16 cellular contexts compared by ENCODE assay signal in the genomic region with DNA sequence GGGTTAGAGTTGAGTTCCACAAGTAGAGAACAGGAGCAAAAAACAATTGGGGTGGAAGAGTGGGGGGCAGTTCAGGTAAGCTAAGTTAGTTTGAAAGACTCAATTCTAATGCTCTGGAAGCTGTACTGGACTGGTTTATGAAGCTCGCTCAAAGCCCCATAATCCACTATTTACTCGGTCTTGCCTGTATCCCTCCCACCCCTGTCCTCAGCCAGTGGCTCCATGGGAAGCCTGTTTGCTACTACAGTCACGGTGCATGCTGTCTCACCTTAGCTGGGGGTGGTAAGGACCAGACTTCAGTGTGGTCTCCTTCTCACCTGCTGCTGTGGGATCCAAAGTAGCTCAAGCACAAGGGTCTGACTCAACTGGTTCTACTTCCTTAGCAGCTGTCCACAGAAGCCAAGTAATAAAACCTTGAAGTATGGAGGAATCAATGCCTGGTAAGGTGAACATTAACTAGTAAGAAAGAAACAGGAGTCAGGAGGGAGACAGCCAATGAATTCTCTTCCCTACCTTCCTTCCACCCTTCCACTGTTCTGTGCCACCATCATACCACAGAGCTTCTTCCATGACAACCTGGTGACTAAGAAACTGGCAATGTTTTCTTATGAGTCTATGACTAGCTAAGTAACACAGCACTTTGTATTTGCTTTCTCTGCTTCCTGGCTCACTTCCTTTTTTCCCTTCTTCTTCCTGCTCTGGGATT.
DNase-seq lines count a peak whose midpoint lies in the region; ATAC-seq and TF ChIP-seq lines count a peak whose summit lies in the region.
"Had no signal": no experiment of that assay in that cellular context is flagged by ENCODE, and none has a peak within 500 bp of the region (broad histone marks: within the 10 kb centered on the region; RNA-seq: fewer than 3 reads in every experiment).

No MANE protein-coding gene starts in this region.

- H3K27ac ChIP-seq in IMR-90 (ENCODE audit: insufficient read depth, low read length) (no peak overlapping the region), mammary epithelial cell (ENCODE audit: insufficient read depth, low read depth, low read length) (no peak overlapping the region), vagina (no peak overlapping the region)
- H3K27ac ChIP-seq: gastrocnemius medialis, HL-60 had no signal

- H2AK5ac ChIP-seq in IMR-90 (ENCODE audit: low read depth, low read length), result no peak overlapping the region

- dilution Hi-C loops in IMR-90 (cut with HindIII; ENCODE audit: low sequenced_read_pairs, unreplicated experiment) (no loop called here), mammary epithelial cell (cut with HindIII; ENCODE audit: low sequenced_read_pairs) (no loop called here)

- TF ChIP-seq CTCF in IMR-90 (conservative IDR thresholded peaks at IDR 0.05; ENCODE audit: low read depth, low read length) (no peak), mammary epithelial cell (conservative IDR thresholded peaks at IDR 0.05 in 1 of 2, IDR thresholded peaks at IDR 0.05 in 1 of 2; ENCODE audit: extremely low read depth in 1 of 2, insufficient read depth in 1 of 2, low read depth in 1 of 2, low read length in 2 of 2) (no peak), vagina (IDR thresholded peaks at IDR 0.05) (no peak)

- in situ Hi-C loops in IMR-90 (cut with MboI; ENCODE audit: low sequenced_read_pairs), result no loop called here
- in situ Hi-C loops in mammary epithelial cell (cut with MboI; ENCODE audit: low sequenced_read_pairs in 2 of 2), result no loop called here

- H3K4ac ChIP-seq in IMR-90 (ENCODE audit: low read depth, low read length), result no peak overlapping the region

- peak overlapping the region; percentile 16 for H2AK9ac ChIP-seq in IMR-90 (replicated peaks; ENCODE audit: low read depth, low read length, poor library complexity)

- no peak overlapping the region for H3K18ac ChIP-seq in IMR-90 (ENCODE audit: low read depth, low read length)

- no peak overlapping the region for H3K4me3 ChIP-seq in IMR-90 (ENCODE audit: insufficient read depth, low read depth, low read length)
- H3K4me3 ChIP-seq in mammary epithelial cell (replicated peaks in 1 of 3; ENCODE audit: insufficient read depth in 1 of 3, low read depth in 2 of 3, low read length in 3 of 3), result no peak overlapping the region
- H3K4me3 ChIP-seq in vagina, result no peak overlapping the region
- H3K4me3 ChIP-seq: gastrocnemius medialis had no signal

- no peak overlapping the region for H2BK120ac ChIP-seq in IMR-90 (ENCODE audit: low read depth, low read length)

- ATAC-seq in IMR-90 (ENCODE audit: low read depth), result no peak
- no peak for ATAC-seq in GM21737 (IDR thresholded peaks at IDR 0.05; ENCODE audit: unreplicated experiment)
- no peak for ATAC-seq in GM21390 (IDR thresholded peaks at IDR 0.05; ENCODE audit: unreplicated experiment)
- ATAC-seq: gastrocnemius medialis had no signal

- CTCF ChIA-PET in IMR-90 (lab: Yijun Ruan, JAX), result no interaction called here
- CTCF ChIA-PET in mammary epithelial cell (lab: Charles Lee; ENCODE audit: low non-redundant PET), result interaction anchor here (0.7 kb wide), 1 partner anchor 1530 kb away, joined by 6 read pairs; no protein-coding TSS in a partner anchor

- 100% methylated on average over 1 of the region's 3 CpGs; no CpG with 5 or more reads in 1 of the 2 experiments for WGBS in IMR-90 (ENCODE audit: extremely low coverage in 2 of 2, insufficient read length in 1 of 2), 2 experiments
- WGBS in mammary epithelial cell (ENCODE audit: low coverage, missing lambda C conversion rate), result 100% methylated on average over 3 of the region's 3 CpGs

- H3K14ac ChIP-seq in IMR-90 (replicated peaks; ENCODE audit: low read depth, low read length), result no peak overlapping the region; the same call in 1 of the 2 replicates

- BruUV-seq in IMR-90 (replicated peaks; lab: Mats Ljungman, UMichigan), result no TSS peak
- no TSS peak for BruUV-seq in mammary epithelial cell (replicated peaks; lab: Mats Ljungman, UMichigan)

- no peak overlapping the region for H3K23ac ChIP-seq in IMR-90 (ENCODE audit: low read depth, low read length)

- no peaks in the 10 kb centered on the region for H3K9me1 ChIP-seq in IMR-90 (ENCODE audit: insufficient read depth, low read length)

- no peak overlapping the region for H3K4me2 ChIP-seq in IMR-90 (ENCODE audit: low read depth, low read length)
- H3K4me2 ChIP-seq in mammary epithelial cell (ENCODE audit: insufficient read depth, low read depth, low read length), result no peak overlapping the region

- no peak overlapping the region for H4K8ac ChIP-seq in IMR-90 (ENCODE audit: low read depth in 2 of 2, low read length in 2 of 2)

- DNase-seq in AG20443 (ENCODE audit: low spot score), result peak; percentile 46
- peak; percentile 60 for DNase-seq in IMR-90
- peak; percentile 45 for DNase-seq in mammary epithelial cell
- peak; percentile 99 for DNase-seq in kidney tubule cell (ENCODE audit: low spot score)
- no peak for DNase-seq in ecto neural progenitor cell (ENCODE audit: low spot score)
- DNase-seq in vagina (ENCODE audit: extremely low spot score in 2 of 2), result no peak
- DNase-seq: DMS79 treated with DMSO at 0.1 percent for 48 hours; gastrocnemius medialis; islet precursor cell; naive B cell; NCI-H526; Right ventricle myocardium superior; stimulated activated naive CD4-positive, alpha-beta T cell had no signal

- no peaks in the 10 kb centered on the region for H3K9me3 ChIP-seq in IMR-90 (ENCODE audit: control insufficient read depth, insufficient read depth, low read length)
- H3K9me3 ChIP-seq in mammary epithelial cell (replicated peaks; ENCODE audit: insufficient read depth, low read length), result no peaks in the 10 kb centered on the region
- H3K9me3 ChIP-seq in vagina, result no peaks in the 10 kb centered on the region
- H3K9me3 ChIP-seq: gastrocnemius medialis had no signal

- no peak overlapping the region for H4K5ac ChIP-seq in IMR-90 (ENCODE audit: low read depth, low read length)

- H4K91ac ChIP-seq in IMR-90 (ENCODE audit: insufficient read depth, low read depth, low read length), result no peak overlapping the region

- H2BK5ac ChIP-seq in IMR-90 (ENCODE audit: low read depth, low read length, poor library complexity, severe bottlenecking), result no peak overlapping the region

- H2AFZ ChIP-seq in IMR-90 (replicated peaks; ENCODE audit: low read length, poor library complexity) (no peak overlapping the region), mammary epithelial cell (ENCODE audit: low read depth, low read length) (no peak overlapping the region)

- H3K27me3 ChIP-seq in IMR-90 (ENCODE audit: control insufficient read depth, insufficient read depth, low read length) (no peaks in the 10 kb centered on the region), mammary epithelial cell (ENCODE audit: insufficient read depth, low read length) (no peaks in the 10 kb centered on the region), vagina (no peaks in the 10 kb centered on the region)
- H3K27me3 ChIP-seq: gastrocnemius medialis had no signal

- no peaks in the 10 kb centered on the region for H3K79me1 ChIP-seq in IMR-90 (ENCODE audit: low read depth in 1 of 2, low read length in 2 of 2)

- POLR2A ChIA-PET in IMR-90 (lab: Charles Lee; ENCODE audit: unreplicated experiment), result no interaction called here

- no peak overlapping the region for H3K56ac ChIP-seq in IMR-90 (ENCODE audit: extremely low read depth, insufficient read depth, low read length)

- H3K9ac ChIP-seq in IMR-90 (ENCODE audit: low read depth, low read length) (no peak overlapping the region), mammary epithelial cell (ENCODE audit: insufficient read depth, low read length) (no peak overlapping the region)

- H3K36me3 ChIP-seq in IMR-90 (ENCODE audit: control insufficient read depth, insufficient read depth, low read length) (no peaks in the 10 kb centered on the region), mammary epithelial cell (ENCODE audit: insufficient read depth, low read length) (no peaks in the 10 kb centered on the region), vagina (no peaks in the 10 kb centered on the region)
- H3K36me3 ChIP-seq: gastrocnemius medialis had no signal

- H2BK20ac ChIP-seq in IMR-90 (ENCODE audit: low read depth, low read length), result no peak overlapping the region

- intact Hi-C loops in IMR-90 (cut with micrococcal nuclease) (no loop called here), mammary epithelial cell (cut with micrococcal nuclease) (no loop called here), vagina (cut with DNase I) (no loop called here)

- H2BK15ac ChIP-seq in IMR-90 (ENCODE audit: low read depth, low read length), result no peak overlapping the region

- H4K20me1 ChIP-seq in IMR-90 (ENCODE audit: insufficient read depth, low read length), result no peaks in the 10 kb centered on the region
- H4K20me1 ChIP-seq in mammary epithelial cell (ENCODE audit: insufficient read depth, low read length), result no peaks in the 10 kb centered on the region

- TF ChIP-seq RAD21 in IMR-90 (IDR thresholded peaks at IDR 0.05; ENCODE audit: low read length), result no peak

- TF ChIP-seq POLR2A in IMR-90 (IDR thresholded peaks at IDR 0.05; ENCODE audit: low read depth, low read length) (no peak), vagina (IDR thresholded peaks at IDR 0.05) (no peak)

- H3K4me1 ChIP-seq in IMR-90 (ENCODE audit: control insufficient read depth, insufficient read depth, low read length) (no peaks in the 10 kb centered on the region; the same call in 1 of the 2 replicates), mammary epithelial cell (ENCODE audit: insufficient read depth, low read length) (no peaks in the 10 kb centered on the region), vagina (no peaks in the 10 kb centered on the region)
- H3K4me1 ChIP-seq: gastrocnemius medialis had no signal

- H3K79me2 ChIP-seq in mammary epithelial cell (ENCODE audit: insufficient read depth, low read length), result no peaks in the 10 kb centered on the region

TF ChIP-seq in IMR-90, 13 proteins besides CTCF, POLR2A, EP300 and RAD21:
- TF ChIP-seq NFE2L2 (IDR thresholded peaks at IDR 0.05; ENCODE audit: low read depth, low read length) (no peak), CHD1 (IDR thresholded peaks at IDR 0.05; ENCODE audit: low read depth, low read length) (no peak), FOS (IDR thresholded peaks at IDR 0.05; ENCODE audit: low read depth, low read length) (no peak)
TF ChIP-seq in IMR-90: peak in this region for 0.

Comparison
In these comparisons a context has a peak if more than half of its experiments do, and no peak if none do; other contexts are left out.
1. DNase-seq: peak in AG20443 (single experiment), IMR-90 (single experiment), mammary epithelial cell (single experiment) and kidney tubule cell (single experiment); none in ecto neural progenitor cell (single experiment) and vagina (0 of 2).